ENCODE assay signal across 20 cellular contexts in genomic region chr15:101165905-101166471, GRCh38.
"Had no signal": no experiment of that assay in that cellular context is flagged by ENCODE, and none has a peak within 500 bp of the region (broad histone marks: within the 10 kb centered on the region; RNA-seq: fewer than 3 reads in every experiment).

No MANE protein-coding gene starts in this region.

- H3K27me3 Mint-ChIP-seq: activated CD8-positive, alpha-beta memory T cell treated with anti-CD3 and anti-CD28 coated beads, Interleukin-2, amount 10 ng/mL, durations not matched to agents 7 days and 5 days; activated naive CD8-positive, alpha-beta T cell treated with anti-CD3 and anti-CD28 coated beads, Interleukin-2, amount 50 U/mL, for 24 hours; T-helper 17 cell had no signal

- FAIRE-seq: astrocyte, colon had no signal

- H3K27me3 ChIP-seq: cardiac muscle cell had no signal

- H3K27ac ChIP-seq: cardiac muscle cell, psoas muscle, WERI-Rb-1 had no signal

- H3K4me3 Mint-ChIP-seq: activated CD8-positive, alpha-beta memory T cell treated with anti-CD3 and anti-CD28 coated beads, Interleukin-2, amount 10 ng/mL, durations not matched to agents 7 days and 5 days; activated naive CD4-positive, alpha-beta T cell treated with anti-CD3 and anti-CD28 coated beads for 36 hours; activated naive CD8-positive, alpha-beta T cell treated with anti-CD3 and anti-CD28 coated beads, Interleukin-2, amount 50 U/mL, for 24 hours; nephron; T-helper 17 cell had no signal

- H3K27ac Mint-ChIP-seq: activated CD8-positive, alpha-beta memory T cell treated with anti-CD3 and anti-CD28 coated beads, Interleukin-2, amount 10 ng/mL, durations not matched to agents 7 days and 5 days; activated naive CD4-positive, alpha-beta T cell treated with anti-CD3 and anti-CD28 coated beads for 36 hours; activated naive CD8-positive, alpha-beta T cell treated with anti-CD3 and anti-CD28 coated beads, Interleukin-2, amount 50 U/mL, for 24 hours; activated T-helper 2 cell treated with anti-CD3 and anti-CD28 coated beads, Interferon-gamma antibody, Interleukin-2, Interleukin-4, amounts not matched to agents 10 μg/mL and 5 μg/mL and 100 μg/mL, durations not matched to agents 14 hours and 24 hours and 36 hours; T-helper 17 cell had no signal

- DNase-seq: activated CD4-positive, alpha-beta T cell treated with anti-CD3 and anti-CD28 coated beads, Interleukin-2, amount 50 U/mL, for 48 hours; activated CD8-positive, alpha-beta memory T cell treated with anti-CD3 and anti-CD28 coated beads, Interleukin-2, amount 10 ng/mL, durations not matched to agents 7 days and 5 days; activated naive CD4-positive, alpha-beta T cell treated with anti-CD3 and anti-CD28 coated beads for 36 hours; activated naive CD8-positive, alpha-beta T cell treated with anti-CD3 and anti-CD28 coated beads, Interleukin-2, amount 50 U/mL, for 24 hours; activated T-cell treated with anti-CD3 and anti-CD28 coated beads, Interleukin-2, amount 50 U/mL, for 1 hour; erythroblast; hypothalamus; kidney glomerular epithelial cell; occipital lobe; psoas muscle; stimulated activated CD4-positive, alpha-beta T cell treated with anti-CD3 and anti-CD28 coated beads, Interleukin-1b, Interleukin-23, amount 100 ng/mL, for 48 hours; T-helper 17 cell; trophoblast cell; WERI-Rb-1 had no signal

- ATAC-seq: activated CD8-positive, alpha-beta memory T cell treated with anti-CD3 and anti-CD28 coated beads, Interleukin-2, amount 10 ng/mL, durations not matched to agents 7 days and 5 days; activated naive CD8-positive, alpha-beta T cell treated with anti-CD3 and anti-CD28 coated beads, Interleukin-2, amount 50 U/mL, for 24 hours; psoas muscle; sciatic nerve; T-helper 17 cell had no signal

- H3K4me3 ChIP-seq: cardiac muscle cell, psoas muscle had no signal

- H3K36me3 ChIP-seq: cardiac muscle cell, WERI-Rb-1 had no signal
